ENCODE assay signal across 1 cellular context in genomic region chr2:189581354-189582139, GRCh38.
TF ChIP-seq lines count a peak whose summit lies in the region.

No MANE protein-coding gene starts in this region.

TF ChIP-seq in IMR-90, 13 proteins besides CTCF, POLR2A, EP300 and RAD21 (continued from another document):
- TF ChIP-seq ELK1 (IDR thresholded peaks at IDR 0.05; ENCODE audit: borderline replicate concordance, low read depth, low read length), result no peak
- no peak for TF ChIP-seq NFE2L2 (IDR thresholded peaks at IDR 0.05; ENCODE audit: low read depth, low read length)
- TF ChIP-seq MAZ (IDR thresholded peaks at IDR 0.05; ENCODE audit: borderline replicate concordance, low read depth, low read length), result no peak
- no peak for TF ChIP-seq RCOR1 (IDR thresholded peaks at IDR 0.05; ENCODE audit: insufficient replicate concordance, low read length)
- no peak for TF ChIP-seq FOS (IDR thresholded peaks at IDR 0.05; ENCODE audit: low read depth, low read length)
